ENCODE assay signal across 22 cellular contexts in the genomic region with DNA sequence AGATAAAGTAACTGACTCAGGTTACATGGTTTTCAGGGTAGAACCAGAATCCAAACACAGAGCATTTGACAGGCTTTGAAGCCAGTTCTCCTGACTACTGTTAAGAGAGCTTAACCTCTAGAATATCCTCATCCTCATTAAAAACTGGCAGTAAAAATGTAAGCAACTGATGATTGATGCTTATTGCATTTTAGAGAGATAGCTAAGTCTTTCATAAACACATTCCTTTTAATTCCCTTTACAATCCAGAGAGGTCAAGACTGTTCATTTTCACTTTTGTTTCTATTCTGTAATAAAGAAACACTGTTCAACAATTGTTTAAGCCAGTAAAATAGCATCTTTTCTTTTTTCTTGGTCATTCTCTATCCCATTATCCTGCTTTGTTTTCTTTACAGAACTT. TPM values are rescaled to one million over a fixed set of nuclear protein-coding genes. Genes with fewer than 3 reads are reported as not detected.
DNase-seq lines count a peak whose midpoint lies in the region; ATAC-seq, FAIRE-seq and TF ChIP-seq lines count a peak whose summit lies in the region.
"Had no signal": no experiment of that assay in that cellular context is flagged by ENCODE, and none has a peak within 500 bp of the region (broad histone marks: within the 10 kb centered on the region; RNA-seq: fewer than 3 reads in every experiment).

No MANE protein-coding gene starts in this region.

- H3K9ac ChIP-seq in endothelial cell of umbilical vein (replicated peaks; ENCODE audit: extremely low read depth, insufficient read depth, low read length), result no peak overlapping the region

- H3K4me1 ChIP-seq in endothelial cell of umbilical vein (ENCODE audit: control insufficient read depth, extremely low read depth, insufficient read depth, low read length), result peaks cover 16% of the 10 kb centered on the region
- H3K4me1 ChIP-seq in pancreas, result peaks cover 3 to 40% (median 27%) of the 10 kb centered on the region in 3 donors

- H3K9me3 ChIP-seq in endothelial cell of umbilical vein (replicated peaks; ENCODE audit: control insufficient read depth, insufficient read depth, low read length) (no peaks in the 10 kb centered on the region), pancreas (no peaks in the 10 kb centered on the region)
- H3K9me3 ChIP-seq: MG63, vagina had no signal

- H3K27me3 ChIP-seq in endothelial cell of umbilical vein (ENCODE audit: control insufficient read depth in 2 of 2, insufficient read depth in 2 of 2, low read length in 2 of 2) (no peaks in the 10 kb centered on the region), pancreas (no peaks in the 10 kb centered on the region)
- H3K27me3 ChIP-seq: MG63, vagina had no signal

- no peak for TF ChIP-seq CTCF in endothelial cell of umbilical vein (IDR thresholded peaks at IDR 0.05; ENCODE audit: extremely low read depth in 1 of 2, insufficient read depth in 1 of 2, low read depth in 1 of 2, low read length in 2 of 2)
- no peak for TF ChIP-seq CTCF in pancreas (IDR thresholded peaks at IDR 0.05)

- FAIRE-seq in endothelial cell of umbilical vein (lab: Jason Lieb, UNC) (no peak), pancreas (lab: Jason Lieb, UNC) (no peak)
- FAIRE-seq: bronchial epithelial cell, HTR-8/SVneo, small intestine had no signal

- no peak overlapping the region for H3K4me2 ChIP-seq in endothelial cell of umbilical vein (ENCODE audit: insufficient read depth, low read length)

- peak overlapping the region; percentile 6 for H2AFZ ChIP-seq in endothelial cell of umbilical vein (ENCODE audit: low read depth, low read length)

- no TSS peak for BruUV-seq in endothelial cell of umbilical vein (replicated peaks; lab: Mats Ljungman, UMichigan)

- dilution Hi-C loops in endothelial cell of umbilical vein (cut with MboI; ENCODE audit: extremely low pct_ligation_motif_present, low sequenced_read_pairs), result no loop called here

- H3K27ac ChIP-seq in endothelial cell of umbilical vein (ENCODE audit: insufficient read depth, low read depth, low read length), result no peak overlapping the region
- peak overlapping the region in 3 of 4 donors; percentile 7 to 69 (median 65) for H3K27ac ChIP-seq in pancreas
- H3K27ac ChIP-seq: vagina had no signal

- no peaks in the 10 kb centered on the region for H3K79me2 ChIP-seq in endothelial cell of umbilical vein (ENCODE audit: control insufficient read depth, insufficient read depth, low read length)

- in situ Hi-C loops in Caki2 (cut with HindIII; ENCODE audit: low pct_unique_long_range_greater_than_20kb, low sequenced_read_pairs) (no loop called here), G401 (cut with HindIII; ENCODE audit: low sequenced_read_pairs) (no loop called here)

- no peaks in the 10 kb centered on the region for H3K9me1 ChIP-seq in endothelial cell of umbilical vein (replicated peaks; ENCODE audit: control insufficient read depth, extremely low read depth, insufficient read depth, low read length)

- no peak for ATAC-seq in pancreas
- ATAC-seq: activated CD4-positive, CD25-positive, alpha-beta regulatory T cell treated with anti-CD3 and anti-CD28 coated beads, Interleukin-2, amount 50 U/mL, for 24 hours; stimulated activated naive CD8-positive, alpha-beta T cell treated with anti-CD3 and anti-CD28 coated beads, Interleukin-15, amount 100 ng/mL, for 72 hours had no signal

- peak; percentile 1 for DNase-seq in Caki2 (ENCODE audit: low read depth)
- peak; percentile 68 for DNase-seq in M059J (ENCODE audit: low read depth)
- DNase-seq in endothelial cell of umbilical vein (ENCODE audit: low read depth, low spot score), result no peak
- DNase-seq in pancreas, result no peak
- no peak for DNase-seq in NK-92 treated with Interleukin-12 subunit alpha and Interleukin-12 subunit beta, amount 100 ng/mL, for 24 hours (lab: John Stamatoyannopoulos, UW)
- DNase-seq in DMS53 (lab: John Stamatoyannopoulos, UW), result no peak
- no peak for DNase-seq in G401 (ENCODE audit: low spot score)
- no peak for DNase-seq in mesenteric fat pad (ENCODE audit: low spot score)
- DNase-seq: activated naive CD4-positive, alpha-beta T cell; CD4-positive, alpha-beta memory T cell; GDM1; NCI-H2029; NCI-H748 treated with DMSO at 0.1 percent for 48 hours; nucleus accumbens; small intestine; stimulated activated naive CD8-positive, alpha-beta T cell treated with anti-CD3 and anti-CD28 coated beads, Interleukin-15, amount 100 ng/mL, for 72 hours; T-helper 2 cell had no signal

- no peak for TF ChIP-seq POLR2A in endothelial cell of umbilical vein (IDR thresholded peaks at IDR 0.05; ENCODE audit: low read depth, low read length)

- no peaks in the 10 kb centered on the region for H4K20me1 ChIP-seq in endothelial cell of umbilical vein (replicated peaks; ENCODE audit: control insufficient read depth, extremely low read depth, insufficient read depth, low read length)

- H3K36me3 ChIP-seq in endothelial cell of umbilical vein (ENCODE audit: control insufficient read depth in 2 of 2, extremely low read depth in 1 of 2, insufficient read depth in 2 of 2, low read length in 2 of 2), result no peaks in the 10 kb centered on the region
- H3K36me3 ChIP-seq in pancreas, result no peaks in the 10 kb centered on the region
- H3K36me3 ChIP-seq: MG63, vagina had no signal

- CTCF ChIA-PET in endothelial cell of umbilical vein (lab: Charles Lee), result interaction anchor here (0.8 to 2.1 kb wide), 9 partner anchors 13 to 209 kb away, joined by 3 to 13 read pairs (median 4); no protein-coding TSS in a partner anchor

- no peak overlapping the region for H3K4me3 ChIP-seq in endothelial cell of umbilical vein (replicated peaks in 1 of 3; ENCODE audit: insufficient read depth in 1 of 3, low read depth in 1 of 3, low read length in 3 of 3)
- no peak overlapping the region for H3K4me3 ChIP-seq in pancreas
- H3K4me3 ChIP-seq: MG63, vagina had no signal

- POLR2A ChIA-PET in endothelial cell of umbilical vein (lab: Charles Lee), result no interaction called here

- intact Hi-C loops in endothelial cell of umbilical vein (cut with micrococcal nuclease) (no loop called here), pancreas (cut with DNase I) (no loop called here)

TF ChIP-seq in endothelial cell of umbilical vein, 7 proteins besides CTCF, POLR2A, EP300 and RAD21:
- TF ChIP-seq FOS (IDR thresholded peaks at IDR 0.05; ENCODE audit: borderline replicate concordance, insufficient read depth, low read length), result no peak
- TF ChIP-seq, protein P1, sequence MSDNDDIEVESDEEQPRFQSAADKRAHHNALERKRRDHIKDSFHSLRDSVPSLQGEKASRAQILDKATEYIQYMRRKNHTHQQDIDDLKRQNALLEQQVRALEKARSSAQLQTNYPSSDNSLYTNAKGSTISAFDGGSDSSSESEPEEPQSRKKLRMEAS (IDR thresholded peaks at IDR 0.05; ENCODE audit: insufficient read depth, insufficient read length), result no peak
- TF ChIP-seq POLR2AphosphoS5 (IDR thresholded peaks at IDR 0.05; ENCODE audit: insufficient read depth, low read depth, low read length), result no peak
- TF ChIP-seq GATA2 (IDR thresholded peaks at IDR 0.05; ENCODE audit: insufficient read depth, insufficient read length, low read depth, low read length), result no peak
- TF ChIP-seq MYC (IDR thresholded peaks at IDR 0.05; ENCODE audit: low read depth, low read length), result no peak
- TF ChIP-seq EZH2 (IDR thresholded peaks at IDR 0.05; ENCODE audit: borderline replicate concordance, low read depth, low read length, severe bottlenecking), result no peak
- TF ChIP-seq JUN (IDR thresholded peaks at IDR 0.05; ENCODE audit: borderline replicate concordance, insufficient read depth, insufficient read length, low read depth), result no peak

RNA-seq across cellular contexts. Expression of a gene that starts 53.9 kb away (rescaled TPM):
- total RNA-seq in Caki2 (2014; rRNA removed; shearing (Covaris generic); ENCODE audit: low replicate concordance), result 0.49 and 1.5 TPM in 2 replicates
- 13.8 and 15.7 TPM in 2 replicates for total RNA-seq in M059J (2014; rRNA removed; shearing (Covaris generic))
- 0.09 TPM in 1 of 2 replicates, not detected in the other for total RNA-seq in endothelial cell of umbilical vein
- polyA plus RNA-seq in endothelial cell of umbilical vein, result not detected in 2 replicates
- 0.01 TPM in 2 replicates for polyA plus RNA-seq in endothelial cell of umbilical vein (2011; cell fraction: cytosol; rRNA removed)
- 0.01 and 0.03 TPM in 2 replicates for polyA plus RNA-seq in endothelial cell of umbilical vein (2011; cell fraction: nucleus; rRNA removed)
- 0.07 TPM in 1 of 2 replicates, not detected in the other for polyA plus RNA-seq in endothelial cell of umbilical vein (2012)
- polyA minus RNA-seq in endothelial cell of umbilical vein, result 0.02 TPM in 1 of 2 replicates, not detected in the other
- polyA minus RNA-seq in endothelial cell of umbilical vein (2011; cell fraction: cytosol; rRNA and poly(A)+ RNA removed), result 7.2 TPM
- polyA minus RNA-seq in endothelial cell of umbilical vein (2011; cell fraction: nucleus; rRNA and poly(A)+ RNA removed), result 0.05 TPM in 1 of 2 replicates, not detected in the other
- total RNA-seq in pancreas, result 10 to 100 TPM in 1 of 6 donors, 1 to 10 TPM in 5; 5.2 to 12.9 (median 6.4) TPM
- under 1 TPM; 0.61 to 0.73 TPM for polyA plus RNA-seq in pancreas
- not detected in 2 replicates for total RNA-seq in G401 (2014; rRNA removed; shearing (Covaris generic))
- 0.93 TPM for total RNA-seq in mesenteric fat pad

Comparison
In these comparisons a context has a peak if more than half of its experiments do, and no peak if none do; other contexts are left out.
1. DNase-seq: peak in Caki2 (single experiment) and M059J (single experiment); none in endothelial cell of umbilical vein (single experiment), pancreas (0 of 6), NK-92 treated with Interleukin-12 subunit alpha and Interleukin-12 subunit beta, amount 100 ng/mL, for 24 hours (single experiment), DMS53 (single experiment), G401 (single experiment) and mesenteric fat pad (single experiment).